8 cellular contexts compared by ENCODE assay signal in the genomic region with DNA sequence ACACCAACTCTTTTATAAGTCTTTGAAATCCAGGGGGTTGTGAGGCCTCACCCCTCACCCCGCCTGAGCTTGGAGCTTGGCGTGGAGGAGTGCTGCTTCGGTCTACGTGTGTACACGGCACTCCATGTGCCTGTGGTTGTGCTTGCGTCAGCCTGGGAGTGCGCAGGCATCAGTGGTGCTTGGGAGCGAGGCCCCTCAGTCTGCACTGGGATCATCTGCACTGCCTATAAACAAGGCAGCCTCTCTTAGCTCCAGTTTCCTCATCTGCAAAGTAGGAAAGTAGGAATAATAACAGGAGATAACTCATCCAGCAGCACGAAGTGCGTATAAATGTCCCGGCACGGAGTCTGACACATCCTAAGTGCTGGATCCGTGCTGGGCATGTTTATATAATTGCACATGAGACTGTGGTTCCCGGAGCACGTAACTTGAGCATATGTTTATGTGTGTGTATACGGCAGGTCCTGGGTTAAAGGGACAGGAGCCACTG. TPM values are rescaled to one million over a fixed set of nuclear protein-coding genes. Genes with fewer than 3 reads are reported as not detected.
DNase-seq lines count a peak whose midpoint lies in the region; ATAC-seq and TF ChIP-seq lines count a peak whose summit lies in the region.

No MANE protein-coding gene starts in this region.

- H3K4me1 ChIP-seq in foreskin keratinocyte, result no peaks in the 10 kb centered on the region

- no peaks in the 10 kb centered on the region for H3K27me3 Mint-ChIP-seq in central memory CD8-positive, alpha-beta T cell
- H3K27me3 Mint-ChIP-seq in stimulated activated naive B cell treated with anti-CD40 and anti-IgM and Interleukin-4, amounts not matched to agents 10 μg/mL and 1 μg/mL and 100 μg/mL, for 72 hours, result no peaks in the 10 kb centered on the region

- H3K9me3 Mint-ChIP-seq in central memory CD8-positive, alpha-beta T cell, result no peaks in the 10 kb centered on the region
- H3K9me3 Mint-ChIP-seq in stimulated activated naive B cell treated with anti-CD40 and anti-IgM and Interleukin-4, amounts not matched to agents 10 μg/mL and 1 μg/mL and 100 μg/mL, for 72 hours, result no peaks in the 10 kb centered on the region

- TF ChIP-seq POLR2A in lower leg skin (IDR thresholded peaks at IDR 0.05), result no peak

- ATAC-seq in GM18867 (IDR thresholded peaks at IDR 0.05; ENCODE audit: unreplicated experiment), result peak; percentile 17
- ATAC-seq in HG03066 (IDR thresholded peaks at IDR 0.05; ENCODE audit: low read depth, unreplicated experiment), result peak; percentile 16
- ATAC-seq in central memory CD8-positive, alpha-beta T cell (replicated peaks; ENCODE audit: extremely low read depth, poor library complexity, severe bottlenecking), result peak; percentile 55
- ATAC-seq in stimulated activated naive B cell treated with anti-CD40 and anti-IgM and Interleukin-4, amounts not matched to agents 10 μg/mL and 1 μg/mL and 100 μg/mL, for 72 hours (replicated peaks), result peak; percentile 18 to 41
- ATAC-seq in HG03097 (IDR thresholded peaks at IDR 0.05; ENCODE audit: low FRiP score, unreplicated experiment), result no peak
- ATAC-seq in foreskin keratinocyte, result no peak

- peak overlapping the region; percentile 45 for H3K4me3 ChIP-seq in lower leg skin (ENCODE audit: low read depth, poor library complexity, severe bottlenecking)

- no peaks in the 10 kb centered on the region for H3K27me3 ChIP-seq in foreskin keratinocyte

- 25 to 30% methylated on average over 16 of the region's 16 CpGs for WGBS in lower leg skin, 2 donors

- H3K36me3 Mint-ChIP-seq in central memory CD8-positive, alpha-beta T cell (ENCODE audit: insufficient read depth), result peaks cover 27% of the 10 kb centered on the region
- H3K36me3 Mint-ChIP-seq in stimulated activated naive B cell treated with anti-CD40 and anti-IgM and Interleukin-4, amounts not matched to agents 10 μg/mL and 1 μg/mL and 100 μg/mL, for 72 hours, result peaks cover 8 to 40% of the 10 kb centered on the region in 2 donors

- DNase-seq in T-helper 9 cell, result peak; percentile 41
- peak in 1 of 2 donors; percentile 40 for DNase-seq in central memory CD8-positive, alpha-beta T cell (ENCODE audit: low spot score in 2 of 2)
- peak; percentile 45 to 88 for DNase-seq in lower leg skin (ENCODE audit: low spot score in 2 of 2)
- DNase-seq in stimulated activated naive B cell treated with anti-CD40 and anti-IgM and Interleukin-4, amounts not matched to agents 10 μg/mL and 1 μg/mL and 100 μg/mL, for 72 hours, result no peak
- no peak for DNase-seq in foreskin keratinocyte

- peak overlapping the region; percentile 98 for H3K27ac Mint-ChIP-seq in central memory CD8-positive, alpha-beta T cell (ENCODE audit: low read depth)
- peak overlapping the region; percentile 96 for H3K27ac Mint-ChIP-seq in stimulated activated naive B cell treated with anti-CD40 and anti-IgM and Interleukin-4, amounts not matched to agents 10 μg/mL and 1 μg/mL and 100 μg/mL, for 72 hours

- peak overlapping the region; percentile 96 for H3K4me3 Mint-ChIP-seq in central memory CD8-positive, alpha-beta T cell
- peak overlapping the region; percentile 92 to 95 for H3K4me3 Mint-ChIP-seq in stimulated activated naive B cell treated with anti-CD40 and anti-IgM and Interleukin-4, amounts not matched to agents 10 μg/mL and 1 μg/mL and 100 μg/mL, for 72 hours

- intact Hi-C loops in lower leg skin (cut with DNase I; ENCODE audit: low total_unique reads), result no loop called here

- H3K4me1 Mint-ChIP-seq in central memory CD8-positive, alpha-beta T cell, result peaks cover 70% of the 10 kb centered on the region
- peaks cover 50 to 61% of the 10 kb centered on the region in 2 donors for H3K4me1 Mint-ChIP-seq in stimulated activated naive B cell treated with anti-CD40 and anti-IgM and Interleukin-4, amounts not matched to agents 10 μg/mL and 1 μg/mL and 100 μg/mL, for 72 hours

- no peak overlapping the region for H3K27ac ChIP-seq in foreskin keratinocyte

- TF ChIP-seq CTCF in lower leg skin (IDR thresholded peaks at IDR 0.05), result no peak
- TF ChIP-seq CTCF in foreskin keratinocyte (conservative IDR thresholded peaks at IDR 0.05), result no peak

RNA-seq across cellular contexts. Expression of a gene that starts 1.2 kb away (rescaled TPM):
- total RNA-seq in lower leg skin, result 10 to 100 TPM; 16.9 to 55.6 (median 21.7) TPM
- total RNA-seq in foreskin keratinocyte, result not detected in 2 replicates
- polyA plus RNA-seq in foreskin keratinocyte, result 0.03 TPM in 1 of 2 replicates, not detected in the other

Comparison
In these comparisons a context has a peak if more than half of its experiments do, and no peak if none do; other contexts are left out.
1. ATAC-seq: peak in GM18867 (single experiment), HG03066 (single experiment), central memory CD8-positive, alpha-beta T cell (single experiment) and stimulated activated naive B cell treated with anti-CD40 and anti-IgM and Interleukin-4, amounts not matched to agents 10 μg/mL and 1 μg/mL and 100 μg/mL, for 72 hours (2 of 2); none in HG03097 (single experiment) and foreskin keratinocyte (single experiment).
2. DNase-seq: peak in T-helper 9 cell (single experiment) and lower leg skin (2 of 2); none in stimulated activated naive B cell treated with anti-CD40 and anti-IgM and Interleukin-4, amounts not matched to agents 10 μg/mL and 1 μg/mL and 100 μg/mL, for 72 hours (single experiment) and foreskin keratinocyte (0 of 2).
3. RNA of a gene that starts 1.2 kb away (total RNA-seq): 16.9 to 55.6 TPM in lower leg skin; not detected in foreskin keratinocyte; every median in the first group is over 10 times any median in the second.